In genomic region chr5:65480306-65480865, GRCh38 we compare ENCODE assay signal across 2 cellular contexts.
TF ChIP-seq lines count a peak whose summit lies in the region.

No MANE protein-coding gene starts in this region.

TF ChIP-seq in IMR-90, 13 proteins besides CTCF, POLR2A, EP300 and RAD21:
- TF ChIP-seq CHD1 (IDR thresholded peaks at IDR 0.05; ENCODE audit: low read depth, low read length): no peak; the same call in none of the 2 replicates
- peak; percentile 73 for TF ChIP-seq MXI1 (IDR thresholded peaks at IDR 0.05; ENCODE audit: borderline replicate concordance, low read depth, low read length)
- 0 out of 2 replicates have a peak, but pooled peaks have one; percentile 31 for TF ChIP-seq BHLHE40 (IDR thresholded peaks at IDR 0.05; ENCODE audit: low read depth, low read length)
- no peak for TF ChIP-seq RCOR1 (IDR thresholded peaks at IDR 0.05; ENCODE audit: insufficient replicate concordance, low read length)
- no peak for TF ChIP-seq USF2 (IDR thresholded peaks at IDR 0.05; ENCODE audit: low read depth, low read length)
- TF ChIP-seq SMC3 (IDR thresholded peaks at IDR 0.05; ENCODE audit: low read depth, low read length): peak; percentile 14; the same call in 1 of the 2 replicates
- TF ChIP-seq ELK1 (IDR thresholded peaks at IDR 0.05; ENCODE audit: borderline replicate concordance, low read depth, low read length): no peak
- peak; percentile 53 for TF ChIP-seq CEBPB (IDR thresholded peaks at IDR 0.05; ENCODE audit: low read depth, low read length)
- TF ChIP-seq RFX5 (IDR thresholded peaks at IDR 0.05; ENCODE audit: low read depth, low read length): 0 out of 2 replicates have a peak, but pooled peaks have one; percentile 16
- TF ChIP-seq NFE2L2 (IDR thresholded peaks at IDR 0.05; ENCODE audit: low read depth, low read length): no peak
- no peak for TF ChIP-seq MAFK (IDR thresholded peaks at IDR 0.05; ENCODE audit: low read depth, low read length)
- TF ChIP-seq MAZ (IDR thresholded peaks at IDR 0.05; ENCODE audit: borderline replicate concordance, low read depth, low read length): peak; percentile 36; the same call in 1 of the 2 replicates
- no peak for TF ChIP-seq FOS (IDR thresholded peaks at IDR 0.05; ENCODE audit: low read depth, low read length)

TF ChIP-seq in HepG2, 621 proteins besides CTCF, POLR2A, EP300 and RAD21 (continues in another document):
- TF ChIP-seq ZNF121 (CRISPR knock-in tag; IDR thresholded peaks at IDR 0.05): peak; percentile 88
- TF ChIP-seq ZNF704 (CRISPR knock-in tag; IDR thresholded peaks at IDR 0.05; ENCODE audit: borderline replicate concordance): no peak
- peak; percentile 11; the same call in 1 of the 2 replicates for TF ChIP-seq SMC3 (IDR thresholded peaks at IDR 0.05; ENCODE audit: low read length)
- peak; percentile 53 for TF ChIP-seq SAP130 (CRISPR knock-in tag; IDR thresholded peaks at IDR 0.05; ENCODE audit: low read depth)
- no peak for TF ChIP-seq JDP2 (CRISPR knock-in tag; IDR thresholded peaks at IDR 0.05; ENCODE audit: borderline replicate concordance)
- 0 out of 2 replicates have a peak, but pooled peaks have one; percentile 29 for TF ChIP-seq RARA (CRISPR knock-in tag; IDR thresholded peaks at IDR 0.05)
- TF ChIP-seq ZNF761 (CRISPR knock-in tag; conservative IDR thresholded peaks at IDR 0.05): 0 out of 2 replicates have a peak, but pooled peaks have one; percentile 32
- peak; percentile 22; the same call in 1 of the 2 replicates for TF ChIP-seq CREM (IDR thresholded peaks at IDR 0.05)
- TF ChIP-seq CREM (CRISPR knock-in tag; IDR thresholded peaks at IDR 0.05): no peak
- no peak for TF ChIP-seq SOX6 (IDR thresholded peaks at IDR 0.05)
- TF ChIP-seq SOX6 (CRISPR knock-in tag; IDR thresholded peaks at IDR 0.05): peak; percentile 47; the same call in 1 of the 2 replicates
- TF ChIP-seq KMT2B (CRISPR knock-in tag; IDR thresholded peaks at IDR 0.05): peak; percentile 25; the same call in 1 of the 2 replicates
- TF ChIP-seq ZIK1 (CRISPR knock-in tag; IDR thresholded peaks at IDR 0.05; ENCODE audit: borderline replicate concordance, low read depth): no peak
- TF ChIP-seq ZBED4 (CRISPR knock-in tag; IDR thresholded peaks at IDR 0.05; ENCODE audit: borderline replicate concordance): peak; percentile 34; the same call in 1 of the 2 replicates
- peak; percentile 79; the same call in 1 of the 2 replicates for TF ChIP-seq HNF4A (CRISPR knock-in tag; IDR thresholded peaks at IDR 0.05)
- 0 out of 2 replicates have a peak, but pooled peaks have one; percentile 16 for TF ChIP-seq GATA4 (IDR thresholded peaks at IDR 0.05; ENCODE audit: borderline replicate concordance, low read depth)
- TF ChIP-seq NBN (conservative IDR thresholded peaks at IDR 0.05): no peak
- no peak for TF ChIP-seq PHF20 (CRISPR knock-in tag; IDR thresholded peaks at IDR 0.05)
- TF ChIP-seq ZNF318 (CRISPR knock-in tag; IDR thresholded peaks at IDR 0.05): no peak
- TF ChIP-seq REXO4 (CRISPR knock-in tag; IDR thresholded peaks at IDR 0.05; ENCODE audit: borderline replicate concordance): no peak
- peak; percentile 52; the same call in 1 of the 2 replicates for TF ChIP-seq ZNF512B (CRISPR knock-in tag; IDR thresholded peaks at IDR 0.05; ENCODE audit: borderline replicate concordance)
- no peak for TF ChIP-seq RFX1 (IDR thresholded peaks at IDR 0.05)
- TF ChIP-seq ZNF317 (CRISPR knock-in tag; IDR thresholded peaks at IDR 0.05): 0 out of 2 replicates have a peak, but pooled peaks have one; percentile 25
- no peak for TF ChIP-seq EZH2 (conservative IDR thresholded peaks at IDR 0.05; ENCODE audit: low read depth, low read length)
- TF ChIP-seq ZNF580 (CRISPR knock-in tag; IDR thresholded peaks at IDR 0.05; ENCODE audit: borderline replicate concordance, low read depth): 0 out of 2 replicates have a peak, but pooled peaks have one; percentile 35
- no peak for TF ChIP-seq MTF2 (CRISPR knock-in tag; IDR thresholded peaks at IDR 0.05; ENCODE audit: borderline replicate concordance)
- TF ChIP-seq DRAP1 (CRISPR knock-in tag; IDR thresholded peaks at IDR 0.05): 0 out of 2 replicates have a peak, but pooled peaks have one; percentile 32
- peak; percentile 54; the same call in 1 of the 2 replicates for TF ChIP-seq PATZ1 (CRISPR knock-in tag; IDR thresholded peaks at IDR 0.05)
- TF ChIP-seq NRL (CRISPR knock-in tag; IDR thresholded peaks at IDR 0.05; ENCODE audit: borderline replicate concordance): no peak
- TF ChIP-seq SP2 (CRISPR knock-in tag; IDR thresholded peaks at IDR 0.05): no peak
- TF ChIP-seq ZNF263 (CRISPR knock-in tag; IDR thresholded peaks at IDR 0.05): 0 out of 2 replicates have a peak, but pooled peaks have one; percentile 21
- no peak for TF ChIP-seq ZNF441 (CRISPR knock-in tag; IDR thresholded peaks at IDR 0.05; ENCODE audit: borderline replicate concordance)
- 0 out of 2 replicates have a peak, but pooled peaks have one; percentile 66 for TF ChIP-seq ZSCAN29 (CRISPR knock-in tag; conservative IDR thresholded peaks at IDR 0.05)
- TF ChIP-seq ATF3 (CRISPR knock-in tag; IDR thresholded peaks at IDR 0.05): no peak
